30 cellular contexts compared by ENCODE assay signal in genomic region chr4:153140294-153140693, GRCh38.
DNase-seq lines count a peak whose midpoint lies in the region; ATAC-seq, FAIRE-seq and TF ChIP-seq lines count a peak whose summit lies in the region.
"Had no signal": no experiment of that assay in that cellular context is flagged by ENCODE, and none has a peak within 500 bp of the region (broad histone marks: within the 10 kb centered on the region; RNA-seq: fewer than 3 reads in every experiment).

No MANE protein-coding gene starts in this region.

- ATAC-seq in HG02852 (IDR thresholded peaks at IDR 0.05; ENCODE audit: unreplicated experiment) (no peak), HG02759 (IDR thresholded peaks at IDR 0.05; ENCODE audit: unreplicated experiment) (no peak)
- ATAC-seq: activated T-cell treated with anti-CD3 and anti-CD28 coated beads, Interleukin-2, amount 50 U/mL, for 4 hours; effector memory CD8-positive, alpha-beta T cell; left colon had no signal

- no peak overlapping the region for H3K4me3 ChIP-seq in dorsolateral prefrontal cortex
- H3K4me3 ChIP-seq: colonic mucosa, SJCRH30, tibial nerve had no signal

- DNase-seq in EH (ENCODE audit: low read depth): peak; percentile 67
- DNase-seq in RCC 7860 (ENCODE audit: low spot score): peak; percentile 73
- DNase-seq in dorsolateral prefrontal cortex: no peak
- DNase-seq in stromal cell of bone marrow (ENCODE audit: low read depth): peak; percentile 43
- DNase-seq in NAMALWA (ENCODE audit: low spot score): no peak
- DNase-seq: activated B cell treated with CpG ODN at 0.5 μM for 24 hours; activated CD4-positive, alpha-beta T cell treated with anti-CD3 and anti-CD28 coated beads, Interleukin-2, amount 50 U/mL, for 1 hour; activated naive CD4-positive, alpha-beta T cell; activated T-cell treated with anti-CD3 and anti-CD28 coated beads, Interleukin-2, amount 50 U/mL, for 4 hours; Calu3; colonic mucosa; DMS79 treated with DMSO at 0.1 percent for 48 hours; effector memory CD8-positive, alpha-beta T cell; erythroblast; left colon; mesendoderm; naive B cell; NCI-H1417 treated with DMSO at 0.1 percent for 48 hours; NCI-H2081; NCI-H2227 treated with DMSO at 0.1 percent for 48 hours; NCI-H69; nucleus accumbens; SJCRH30; stimulated activated CD4-positive, alpha-beta T cell treated with anti-CD3 and anti-CD28 coated beads, Interleukin-15, amount 100 ng/mL, for 24 hours; stimulated activated naive CD4-positive, alpha-beta T cell treated with Interleukin-2 at 50 U/mL for 16 hours had no signal

- FAIRE-seq in RCC 7860 (lab: Jason Lieb, UNC): peak; percentile 4
- FAIRE-seq: bronchial epithelial cell, GM12892 had no signal

- peak overlapping the region in 51 of 59 donors; percentile 45 to 100 (median 95) for H3K27ac ChIP-seq in dorsolateral prefrontal cortex
- H3K27ac ChIP-seq: colonic mucosa, SJCRH30, tibial nerve had no signal

- no peaks in the 10 kb centered on the region for H3K27me3 ChIP-seq in dorsolateral prefrontal cortex
- H3K27me3 ChIP-seq: colonic mucosa, SJCRH30, tibial nerve had no signal

- TF ChIP-seq CTCF in dorsolateral prefrontal cortex (IDR thresholded peaks at IDR 0.05 in 54 of 56, conservative IDR thresholded peaks at IDR 0.05 in 2 of 56; ENCODE audit: low read depth in 1 of 56, partially characterized antibody in 56 of 56): no peak

- intact Hi-C loops in dorsolateral prefrontal cortex (cut with DNase I): loop anchor here (5.0 to 10.0 kb wide), 5 partner anchors 182 to 437 kb away; partner anchors contain the start of gene MND1 (in 1 of the 2)

Comparison
In these comparisons a context has a peak if more than half of its experiments do, and no peak if none do; other contexts are left out.
1. DNase-seq: peak in EH (single experiment), RCC 7860 (single experiment) and stromal cell of bone marrow (single experiment); none in dorsolateral prefrontal cortex (0 of 10) and NAMALWA (single experiment).